14 cellular contexts compared by ENCODE assay signal in the genomic region with DNA sequence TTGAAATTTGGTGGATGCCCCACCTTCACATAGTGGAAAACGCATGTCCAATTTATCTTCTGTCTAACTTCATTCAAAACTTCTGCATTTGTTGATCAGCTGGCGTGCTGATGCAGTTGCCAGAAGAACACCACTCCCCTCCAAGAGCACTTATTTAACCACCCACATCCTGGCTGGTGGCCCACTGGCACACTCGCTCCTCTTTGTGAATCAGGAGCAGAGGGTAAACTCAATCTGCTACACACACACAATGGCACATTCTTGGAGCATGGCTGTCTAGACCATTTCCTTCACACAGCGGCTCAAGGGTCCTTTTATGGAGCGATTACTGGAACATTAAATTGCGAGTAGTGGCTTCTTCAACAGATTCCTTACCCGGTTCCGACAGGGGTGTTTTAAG. TPM values are rescaled to one million over a fixed set of nuclear protein-coding genes. Genes with fewer than 3 reads are reported as not detected.
DNase-seq lines count a peak whose midpoint lies in the region; ATAC-seq and TF ChIP-seq lines count a peak whose summit lies in the region.
"Had no signal": no experiment of that assay in that cellular context is flagged by ENCODE, and none has a peak within 500 bp of the region (broad histone marks: within the 10 kb centered on the region; RNA-seq: fewer than 3 reads in every experiment).

No MANE protein-coding gene starts in this region.

- H3K27ac ChIP-seq in right cardiac atrium (ENCODE audit: low read length) (no peak overlapping the region), heart right ventricle (no peak overlapping the region), SJSA1 (peak overlapping the region; percentile 29; the same call in 1 of the 2 replicates), caudate nucleus (ENCODE audit: low read depth, low read length) (no peak overlapping the region)
- H3K27ac ChIP-seq: heart left ventricle, HL-60, left ventricle myocardium inferior had no signal

- ATAC-seq in right cardiac atrium (peak in 1 of 2 donors; percentile 47), heart right ventricle (no peak), HG03342 (IDR thresholded peaks at IDR 0.05; ENCODE audit: unreplicated experiment) (no peak), GM21528 (IDR thresholded peaks at IDR 0.05; ENCODE audit: low FRiP score, unreplicated experiment) (no peak)
- ATAC-seq: heart left ventricle had no signal

- H3K4me3 ChIP-seq in right cardiac atrium (ENCODE audit: low read length) (no peak overlapping the region), heart right ventricle (no peak overlapping the region), SJSA1 (no peak overlapping the region)
- H3K4me3 ChIP-seq: heart left ventricle, left ventricle myocardium inferior had no signal

- no peak for TF ChIP-seq CTCF in heart right ventricle (IDR thresholded peaks at IDR 0.05)

- H3K27me3 ChIP-seq in right cardiac atrium (ENCODE audit: control insufficient read depth, insufficient read depth) (no peaks in the 10 kb centered on the region), heart right ventricle (no peaks in the 10 kb centered on the region), SJSA1 (replicated peaks) (no peaks in the 10 kb centered on the region)
- H3K27me3 ChIP-seq: heart left ventricle had no signal

- H3K36me3 ChIP-seq in heart right ventricle (no peaks in the 10 kb centered on the region), SJSA1 (no peaks in the 10 kb centered on the region)
- H3K36me3 ChIP-seq: heart left ventricle, left ventricle myocardium inferior had no signal

- intact Hi-C loops in right cardiac atrium (cut with DNase I) (no loop called here), heart right ventricle (cut with DNase I) (no loop called here)

- WGBS in right cardiac atrium: 61% methylated on average over 8 of the region's 8 CpGs
- 73 to 76% methylated on average over 8 of the region's 8 CpGs for WGBS in heart right ventricle, 2 donors

- H3K9me3 ChIP-seq in right cardiac atrium (ENCODE audit: control insufficient read depth, low read length) (no peaks in the 10 kb centered on the region), heart right ventricle (peaks cover 0 to 5% (median 0%) of the 10 kb centered on the region in 11 donors), SJSA1 (replicated peaks) (no peaks in the 10 kb centered on the region)
- H3K9me3 ChIP-seq: heart left ventricle, left ventricle myocardium inferior had no signal

- DNase-seq in right cardiac atrium (peak; percentile 29 to 69 (median 55)), heart right ventricle (no peak), SJSA1 (ENCODE audit: low read depth in 1 of 2, low spot score in 2 of 2) (peak; percentile 69 to 79), fibroblast of the conjunctiva (ENCODE audit: low read depth) (peak; percentile 36), activated T-cell treated with anti-CD3 and anti-CD28 coated beads for 4 hours (no peak), caudate nucleus (lab: John Stamatoyannopoulos, UW) (no peak)
- DNase-seq: activated CD4-positive, CD25-positive, alpha-beta regulatory T cell; left ventricle myocardium inferior; NCI-H748 treated with DMSO at 0.1 percent for 48 hours; nephron progenitor cell had no signal

- H3K4me1 ChIP-seq in right cardiac atrium (ENCODE audit: control insufficient read depth, insufficient read depth, low read length) (no peaks in the 10 kb centered on the region), heart right ventricle (no peaks in the 10 kb centered on the region), SJSA1 (replicated peaks) (peaks cover 12% of the 10 kb centered on the region)
- H3K4me1 ChIP-seq: heart left ventricle, left ventricle myocardium inferior had no signal

RNA-seq across cellular contexts. Expression of a gene that starts 55.1 kb away (rescaled TPM):
- total RNA-seq in right cardiac atrium (1 to 10 TPM; 4.6 to 6.0 (median 4.7) TPM), heart right ventricle (1 to 10 TPM; 2.7 to 5.6 (median 3.8) TPM)
- polyA plus RNA-seq in right cardiac atrium (3.0 TPM), heart right ventricle (1 to 10 TPM; 2.1 to 4.2 TPM)
- total RNA-seq in SJSA1 (2014; rRNA removed; shearing (Covaris generic)): 10.2 and 15.9 TPM in 2 replicates

Comparison
In these comparisons a context has a peak if more than half of its experiments do, and no peak if none do; other contexts are left out.
1. DNase-seq: peak in right cardiac atrium (3 of 3), SJSA1 (2 of 2) and fibroblast of the conjunctiva (single experiment); none in heart right ventricle (0 of 2), activated T-cell treated with anti-CD3 and anti-CD28 coated beads for 4 hours (single experiment) and caudate nucleus (0 of 61).